Comparison of ENCODE assay signal across 8 cellular contexts in the genomic region with DNA sequence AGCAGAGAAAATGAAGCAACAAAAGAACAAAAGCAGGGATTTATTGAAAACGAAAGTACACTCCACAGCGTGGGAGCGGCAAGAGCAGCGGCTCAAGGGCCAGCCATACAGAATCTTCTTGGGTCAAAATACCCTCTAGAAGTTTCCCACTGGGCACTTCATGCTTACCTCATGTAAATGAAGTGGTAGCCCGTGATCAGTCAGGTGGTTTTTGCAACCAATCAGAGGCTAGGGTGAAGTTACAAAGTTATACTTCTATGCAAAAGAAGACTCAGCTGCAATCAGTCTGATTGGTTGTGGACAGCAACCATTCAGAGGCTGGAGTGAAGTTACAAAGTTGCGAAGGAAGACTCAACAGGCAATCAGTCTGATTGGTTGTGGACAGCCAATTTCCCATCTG. TPM values are rescaled to one million over a fixed set of nuclear protein-coding genes. Genes with fewer than 3 reads are reported as not detected.
DNase-seq lines count a peak whose midpoint lies in the region; ATAC-seq and TF ChIP-seq lines count a peak whose summit lies in the region.

No MANE protein-coding gene starts in this region.

- intact Hi-C loops in heart left ventricle (cut with DNase I) = loop anchor here in 9 of 10 donors (5.0 to 10.0 kb wide), 7 partner anchors 102 to 552 kb away; no protein-coding TSS in a partner anchor

- no peak for TF ChIP-seq CTCF in heart left ventricle (IDR thresholded peaks at IDR 0.05)

- H3K27me3 Mint-ChIP-seq in activated naive CD4-positive, alpha-beta T cell treated with anti-CD3 and anti-CD28 coated beads, Interleukin-2, amount 50 U/mL, for 24 hours = no peaks in the 10 kb centered on the region

- no peaks in the 10 kb centered on the region for H3K36me3 Mint-ChIP-seq in activated naive CD4-positive, alpha-beta T cell treated with anti-CD3 and anti-CD28 coated beads, Interleukin-2, amount 50 U/mL, for 24 hours

- peak overlapping the region in 4 of 12 donors; percentile 17 to 25 (median 21) for H3K27ac ChIP-seq in heart left ventricle

- H3K4me3 ChIP-seq in heart left ventricle = peak overlapping the region in 10 of 12 donors; percentile 23 to 58 (median 43)

- H3K4me1 Mint-ChIP-seq in activated naive CD4-positive, alpha-beta T cell treated with anti-CD3 and anti-CD28 coated beads, Interleukin-2, amount 50 U/mL, for 24 hours = peaks cover 3% of the 10 kb centered on the region

- H3K27ac Mint-ChIP-seq in activated naive CD4-positive, alpha-beta T cell treated with anti-CD3 and anti-CD28 coated beads, Interleukin-2, amount 50 U/mL, for 24 hours = no peak overlapping the region

- 37 to 51% (median 48%) methylated on average over 6 of the region's 6 CpGs for WGBS in heart left ventricle, 4 donors

- peak; percentile 83 for DNase-seq in EH (ENCODE audit: low read depth)
- DNase-seq in NCI-H2107 treated with DMSO at 0.1 percent for 48 hours (lab: John Stamatoyannopoulos, UW; ENCODE audit: unreplicated experiment) = peak; percentile 61
- peak in 2 of 5 donors; percentile 32 to 33 for DNase-seq in heart left ventricle
- DNase-seq in renal cortical epithelial cell (ENCODE audit: low read depth) = peak; percentile 72
- DNase-seq in NCI-H526 treated with DMSO at 0.1 percent for 48 hours (lab: John Stamatoyannopoulos, UW) = no peak

- H3K9me3 Mint-ChIP-seq in activated naive CD4-positive, alpha-beta T cell treated with anti-CD3 and anti-CD28 coated beads, Interleukin-2, amount 50 U/mL, for 24 hours = no peaks in the 10 kb centered on the region

- peak; percentile 35 to 61 (median 46) for ATAC-seq in heart left ventricle
- no peak for ATAC-seq in GM18519 (IDR thresholded peaks at IDR 0.05; ENCODE audit: low FRiP score, unreplicated experiment)
- ATAC-seq in GM18858 (IDR thresholded peaks at IDR 0.05; ENCODE audit: unreplicated experiment) = no peak

- no peak for TF ChIP-seq POLR2A in heart left ventricle (IDR thresholded peaks at IDR 0.05)

- H3K36me3 ChIP-seq in heart left ventricle = no peaks in the 10 kb centered on the region

- peaks cover 0 to 9% (median 0%) of the 10 kb centered on the region in 12 donors for H3K4me1 ChIP-seq in heart left ventricle

- no peaks in the 10 kb centered on the region for H3K9me3 ChIP-seq in heart left ventricle

- H3K4me3 Mint-ChIP-seq in activated naive CD4-positive, alpha-beta T cell treated with anti-CD3 and anti-CD28 coated beads, Interleukin-2, amount 50 U/mL, for 24 hours = peak overlapping the region; percentile 72

- peaks cover 0 to 2% (median 0%) of the 10 kb centered on the region in 9 donors for H3K27me3 ChIP-seq in heart left ventricle

RNA-seq across cellular contexts. Expression of a gene that starts 37.8 kb away (rescaled TPM):
- total RNA-seq in heart left ventricle = not detected
- polyA plus RNA-seq in heart left ventricle = not detected
- not detected in 2 replicates for total RNA-seq in renal cortical epithelial cell

RNA-seq across cellular contexts. Expression of a gene that starts 43.2 kb away (rescaled TPM):
- total RNA-seq in heart left ventricle = 10 to 100 TPM; 17.5 to 38.3 (median 23.2) TPM
- polyA plus RNA-seq in heart left ventricle = 1 to 10 TPM; 9.6 to 9.7 TPM
- 17.7 and 30.5 TPM in 2 replicates for total RNA-seq in renal cortical epithelial cell

Comparison
In these comparisons a context has a peak if more than half of its experiments do, and no peak if none do; other contexts are left out.
1. ATAC-seq: peak in heart left ventricle (4 of 4); none in GM18519 (single experiment) and GM18858 (single experiment).